17 cellular contexts compared by ENCODE assay signal in genomic region chr7:27952393-27953290, GRCh38.
A peak's percentile ranks its signal among the peaks of the same experiment; 100 is the strongest.
DNase-seq lines count a peak whose midpoint lies in the region; ATAC-seq and TF ChIP-seq lines count a peak whose summit lies in the region.
"Had no signal": no experiment of that assay in that cellular context is flagged by ENCODE, and none has a peak within 500 bp of the region (broad histone marks: within the 10 kb centered on the region; RNA-seq: fewer than 3 reads in every experiment).

No MANE protein-coding gene starts in this region.

- H3K9me3 ChIP-seq in SK-N-SH, result no peaks in the 10 kb centered on the region
- H3K9me3 ChIP-seq in MG63, result no peaks in the 10 kb centered on the region
- no peaks in the 10 kb centered on the region for H3K9me3 ChIP-seq in fibroblast of lung (ENCODE audit: control insufficient read depth, insufficient read depth, low read depth, low read length)
- no peaks in the 10 kb centered on the region for H3K9me3 ChIP-seq in adrenal gland (replicated peaks in 1 of 3)
- H3K9me3 ChIP-seq: neutrophil had no signal

- H3K4me3 ChIP-seq in SK-N-SH (ENCODE audit: low read depth in 2 of 2, low read length in 1 of 2), result no peak overlapping the region
- no peak overlapping the region for H3K4me3 ChIP-seq in MG63
- no peak overlapping the region for H3K4me3 ChIP-seq in fibroblast of lung (replicated peaks in 1 of 4; ENCODE audit: control extremely low read depth in 1 of 4, insufficient read depth in 1 of 4, low read depth in 3 of 4, low read length in 4 of 4)
- no peak overlapping the region for H3K4me3 ChIP-seq in adrenal gland

- POLR2A ChIA-PET in SK-N-SH (lab: Yijun Ruan, JAX), result no interaction called here

- no peaks in the 10 kb centered on the region for H3K27me3 ChIP-seq in SK-N-SH (ENCODE audit: insufficient read depth)
- H3K27me3 ChIP-seq in MG63, result no peaks in the 10 kb centered on the region
- no peaks in the 10 kb centered on the region for H3K27me3 ChIP-seq in fibroblast of lung (ENCODE audit: control insufficient read depth, insufficient read depth, low read length)
- no peaks in the 10 kb centered on the region for H3K27me3 ChIP-seq in adrenal gland
- H3K27me3 ChIP-seq: neutrophil had no signal

- H3K27ac ChIP-seq in SK-N-SH (ENCODE audit: low read depth in 2 of 2, low read length in 1 of 2) (no peak overlapping the region; a peak in 1 of 4 replicates), fibroblast of lung (ENCODE audit: insufficient read depth, low read length) (no peak overlapping the region), adrenal gland (no peak overlapping the region)
- H3K27ac ChIP-seq: neutrophil had no signal

- intact Hi-C loops in sciatic nerve (cut with DNase I) (no loop called here), adrenal gland (cut with DNase I) (no loop called here)

- H3K4me2 ChIP-seq in SK-N-SH, result no peak overlapping the region
- no peak overlapping the region for H3K4me2 ChIP-seq in fibroblast of lung (ENCODE audit: extremely low read depth, insufficient read depth, low read length)

- H3K9me2 ChIP-seq in SK-N-SH, result no peaks in the 10 kb centered on the region

- H3K36me3 ChIP-seq in SK-N-SH (replicated peaks in 1 of 2; ENCODE audit: control insufficient read depth in 1 of 2, insufficient read depth in 2 of 2, low read length in 1 of 2) (no peaks in the 10 kb centered on the region), MG63 (peaks cover 2% of the 10 kb centered on the region; the same call in 1 of the 2 replicates), fibroblast of lung (ENCODE audit: control insufficient read depth, insufficient read depth, low read length) (no peaks in the 10 kb centered on the region), adrenal gland (replicated peaks in 1 of 2) (no peaks in the 10 kb centered on the region)
- H3K36me3 ChIP-seq: neutrophil had no signal

- peak; percentile 51; the same call in 2 of the 3 replicates for ATAC-seq in SK-N-SH treated with all-trans-retinoic acid at 6 μM for 48 hours
- ATAC-seq in sciatic nerve, result peak; percentile 79
- ATAC-seq in HG02938 (IDR thresholded peaks at IDR 0.05; ENCODE audit: unreplicated experiment), result no peak

- no peak overlapping the region for H3K9ac ChIP-seq in SK-N-SH
- H3K9ac ChIP-seq in fibroblast of lung (ENCODE audit: insufficient read depth, low read length), result no peak overlapping the region

- TF ChIP-seq POLR2A in adrenal gland (IDR thresholded peaks at IDR 0.05), result no peak

- no peaks in the 10 kb centered on the region for H3F3A ChIP-seq in SK-N-SH (replicated peaks; ENCODE audit: insufficient read depth)

- no peaks in the 10 kb centered on the region for H4K20me1 ChIP-seq in SK-N-SH (ENCODE audit: insufficient read depth)
- H4K20me1 ChIP-seq in fibroblast of lung (ENCODE audit: control insufficient read depth, extremely low read depth, insufficient read depth, low read length), result no peaks in the 10 kb centered on the region

- H3K4me1 ChIP-seq in SK-N-SH (ENCODE audit: control insufficient read depth in 1 of 2, insufficient read depth in 2 of 2, low read depth in 1 of 2, low read length in 1 of 2) (peaks cover 0 to 2% of the 10 kb centered on the region in 2 experiments; a peak in 2 of 4 replicates), fibroblast of lung (ENCODE audit: control insufficient read depth, extremely low read depth, insufficient read depth, low read length) (no peaks in the 10 kb centered on the region), adrenal gland (replicated peaks in 1 of 2) (peaks cover 0 to 4% of the 10 kb centered on the region in 2 donors)

- no peak overlapping the region for H2AFZ ChIP-seq in SK-N-SH (ENCODE audit: low read depth)
- H2AFZ ChIP-seq in fibroblast of lung (ENCODE audit: low read length), result no peak overlapping the region

- CTCF ChIA-PET in SK-N-SH (lab: Yijun Ruan, JAX), result interaction anchor here (0.9 to 2.1 kb wide), 10 partner anchors 10 to 743 kb away, joined by 3 to 8 read pairs (median 3); no protein-coding TSS in a partner anchor

- TF ChIP-seq EP300 in SK-N-SH (IDR thresholded peaks at IDR 0.05; ENCODE audit: borderline replicate concordance in 1 of 2, low read depth in 1 of 2, low read length in 1 of 2), result no peak

- no peaks in the 10 kb centered on the region for H3K79me2 ChIP-seq in SK-N-SH (ENCODE audit: insufficient read depth)
- H3K79me2 ChIP-seq in fibroblast of lung (ENCODE audit: control insufficient read depth, insufficient read depth, low read length), result no peaks in the 10 kb centered on the region

- TF ChIP-seq CTCF in SK-N-SH (IDR thresholded peaks at IDR 0.05) (no peak), fibroblast of lung (conservative IDR thresholded peaks at IDR 0.05 in 1 of 2, IDR thresholded peaks at IDR 0.05 in 1 of 2; ENCODE audit: low read depth in 1 of 2, low read length in 2 of 2) (no peak), adrenal gland (IDR thresholded peaks at IDR 0.05) (no peak)

- DNase-seq in SK-N-SH (no peak), MG63 (peak; percentile 56), fibroblast of lung (ENCODE audit: low read depth in 2 of 2) (peak; percentile 44 to 52), sciatic nerve (ENCODE audit: low spot score) (no peak), foreskin melanocyte (no peak), adrenal gland (no peak)
- DNase-seq: 8988T; activated CD4-positive, alpha-beta memory T cell treated with anti-CD3 and anti-CD28 coated beads, Interleukin-2, amount 10 ng/mL, durations not matched to agents 7 days and 5 days; HCEC 1CT; MM.1S; NCI-H187 treated with DMSO at 0.1 percent for 48 hours; NCI-H510A treated with DMSO at 0.1 percent for 48 hours; OCI-M1; trophoblast cell had no signal

- no peak for TF ChIP-seq RAD21 in SK-N-SH (IDR thresholded peaks at IDR 0.05; ENCODE audit: low read length)

- WGBS in SK-N-SH (ENCODE audit: low lambda C conversion rate), result 68% methylated on average over 4 of the region's 4 CpGs
- WGBS in adrenal gland, 4 donors, result 78 to 87% (median 81%) methylated on average over 4 of the region's 4 CpGs

TF ChIP-seq in SK-N-SH treated with all-trans-retinoic acid at 6 μM for 48 hours, 23 proteins besides CTCF, POLR2A, EP300 and RAD21:
- TF ChIP-seq GLIS3 (CRISPR knock-in tag; IDR thresholded peaks at IDR 0.05) (no peak), ARNTL (CRISPR knock-in tag; IDR thresholded peaks at IDR 0.05; ENCODE audit: borderline replicate concordance, low read depth) (no peak), ZFP30 (CRISPR knock-in tag; IDR thresholded peaks at IDR 0.05) (no peak), ZNF565 (CRISPR knock-in tag; conservative IDR thresholded peaks at IDR 0.05; ENCODE audit: low read depth) (no peak), TOX (CRISPR knock-in tag; IDR thresholded peaks at IDR 0.05; ENCODE audit: borderline replicate concordance) (no peak), ESRRG (CRISPR knock-in tag; IDR thresholded peaks at IDR 0.05) (no peak), ZNF70 (CRISPR knock-in tag; IDR thresholded peaks at IDR 0.05) (no peak)

TF ChIP-seq in SK-N-SH, 30 proteins besides CTCF, POLR2A, EP300 and RAD21 (continues in another document):
- TF ChIP-seq SMC3 (IDR thresholded peaks at IDR 0.05; ENCODE audit: low read depth, low read length) (no peak), RCOR1 (IDR thresholded peaks at IDR 0.05; ENCODE audit: low read length) (no peak), YY1 (IDR thresholded peaks at IDR 0.05; ENCODE audit: low read depth) (no peak), REST (IDR thresholded peaks at IDR 0.05; ENCODE audit: low read depth, low read length) (no peak), CHD2 (IDR thresholded peaks at IDR 0.05; ENCODE audit: low read length, partially characterized antibody) (no peak), MXI1 (IDR thresholded peaks at IDR 0.05; ENCODE audit: low read depth, low read length) (no peak), ZBTB33 (IDR thresholded peaks at IDR 0.05; ENCODE audit: borderline replicate concordance, low read depth) (no peak), SIN3A (IDR thresholded peaks at IDR 0.05; ENCODE audit: borderline replicate concordance, low read depth, low read length) (no peak), RXRA (IDR thresholded peaks at IDR 0.05; ENCODE audit: borderline replicate concordance, low read depth) (no peak), RFX5 (IDR thresholded peaks at IDR 0.05; ENCODE audit: low read length) (no peak), GATA2 (CRISPR knock-in tag; IDR thresholded peaks at IDR 0.05) (no peak)

Comparison
In these comparisons a context has a peak if more than half of its experiments do, and no peak if none do; other contexts are left out.
1. DNase-seq: peak in MG63 (single experiment) and fibroblast of lung (2 of 2); none in SK-N-SH (single experiment), sciatic nerve (single experiment), foreskin melanocyte (single experiment) and adrenal gland (0 of 7).